In the genomic region with DNA sequence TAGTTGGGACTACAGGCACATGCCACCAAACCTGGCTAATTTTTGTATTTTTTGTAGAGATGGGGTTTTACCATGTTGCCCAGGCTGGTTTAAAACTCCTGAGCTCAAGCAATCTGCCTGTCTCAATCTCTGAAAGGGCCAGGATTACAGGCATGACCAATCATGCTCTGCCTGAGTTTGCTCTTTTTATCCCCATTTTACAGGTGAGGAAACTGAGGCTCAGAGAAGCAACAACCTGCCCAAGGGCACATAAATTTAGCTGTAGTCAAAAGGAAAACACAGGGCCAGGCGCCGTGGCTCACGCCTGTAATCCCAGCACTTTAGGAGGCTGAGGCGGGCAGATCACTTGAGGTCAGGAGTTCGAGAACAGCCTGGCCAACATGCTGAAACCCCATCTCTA, we compare ENCODE assay signal across 6 cellular contexts. TPM values are rescaled to one million over a fixed set of nuclear protein-coding genes. Genes with fewer than 3 reads are reported as not detected.
"Had no signal": no experiment of that assay in that cellular context is flagged by ENCODE, and none has a peak within 500 bp of the region (broad histone marks: within the 10 kb centered on the region; RNA-seq: fewer than 3 reads in every experiment).

No MANE protein-coding gene starts in this region.

RNA-seq across cellular contexts. Expression of gene GPRC5C, which starts 26.6 kb away (rescaled TPM):
- total RNA-seq: HFFc6 had no signal

RNA-seq across cellular contexts. Expression of gene GPR142, which starts 38.0 kb away (rescaled TPM):
- total RNA-seq: GM23248, GM23338, H1, H4, H7, HFFc6 had no signal
- polyA plus RNA-seq: GM23248, GM23338 had no signal

RNA-seq across cellular contexts. Expression of gene BTBD17, which starts 43.6 kb away (rescaled TPM):
- total RNA-seq: GM23248, H4, HFFc6 had no signal
